ENCODE assay signal across 10 cellular contexts in genomic region chr10:34504534-34504933, GRCh38.
DNase-seq lines count a peak whose midpoint lies in the region; ATAC-seq and TF ChIP-seq lines count a peak whose summit lies in the region.
"Had no signal": no experiment of that assay in that cellular context is flagged by ENCODE, and none has a peak within 500 bp of the region (broad histone marks: within the 10 kb centered on the region; RNA-seq: fewer than 3 reads in every experiment).

No MANE protein-coding gene starts in this region.

- peak overlapping the region; percentile 46; the same call in 1 of the 2 replicates for H3K4me2 ChIP-seq in PC-9

- H3K36me3 Mint-ChIP-seq in activated naive CD8-positive, alpha-beta T cell treated with anti-CD3 and anti-CD28 coated beads, Interleukin-2, amount 50 U/mL, for 24 hours (ENCODE audit: low read depth), result no peaks in the 10 kb centered on the region
- H3K36me3 Mint-ChIP-seq in activated naive CD8-positive, alpha-beta T cell treated with anti-CD3 and anti-CD28 coated beads for 36 hours, result no peaks in the 10 kb centered on the region
- no peaks in the 10 kb centered on the region for H3K36me3 Mint-ChIP-seq in activated T-cell treated with anti-CD3 and anti-CD28 coated beads, Interleukin-2, amount 50 U/mL, for 4 hours (ENCODE audit: insufficient read depth)

- H4K20me1 ChIP-seq in PC-9 (ENCODE audit: insufficient read depth), result no peaks in the 10 kb centered on the region

- peaks cover 6% of the 10 kb centered on the region; the same call in 1 of the 2 replicates for H3K79me2 ChIP-seq in PC-9 (ENCODE audit: low read depth)

- H3K27ac Mint-ChIP-seq in activated naive CD8-positive, alpha-beta T cell treated with anti-CD3 and anti-CD28 coated beads, Interleukin-2, amount 50 U/mL, for 24 hours, result no peak overlapping the region
- H3K27ac Mint-ChIP-seq in activated naive CD8-positive, alpha-beta T cell treated with anti-CD3 and anti-CD28 coated beads for 36 hours, result no peak overlapping the region
- H3K27ac Mint-ChIP-seq: CD4-positive, alpha-beta T cell; T-helper 17 cell had no signal

- H3K9me3 Mint-ChIP-seq in activated naive CD8-positive, alpha-beta T cell treated with anti-CD3 and anti-CD28 coated beads, Interleukin-2, amount 50 U/mL, for 24 hours, result peaks cover 3% of the 10 kb centered on the region
- H3K9me3 Mint-ChIP-seq in activated naive CD8-positive, alpha-beta T cell treated with anti-CD3 and anti-CD28 coated beads for 36 hours, result no peaks in the 10 kb centered on the region
- no peaks in the 10 kb centered on the region for H3K9me3 Mint-ChIP-seq in activated T-cell treated with anti-CD3 and anti-CD28 coated beads, Interleukin-2, amount 50 U/mL, for 4 hours
- H3K9me3 Mint-ChIP-seq: CD4-positive, alpha-beta T cell had no signal

- no peaks in the 10 kb centered on the region for H3K9me3 ChIP-seq in PC-9 (ENCODE audit: insufficient read depth, low read depth)
- H3K9me3 ChIP-seq in stomach, result no peaks in the 10 kb centered on the region

- no peak overlapping the region for H2AFZ ChIP-seq in PC-9

- H3K4me3 ChIP-seq in PC-9, result no peak overlapping the region
- no peak overlapping the region for H3K4me3 ChIP-seq in fibroblast of the aortic adventitia (ENCODE audit: low read depth, low read length)
- no peak overlapping the region for H3K4me3 ChIP-seq in stomach

- DNase-seq in activated naive CD8-positive, alpha-beta T cell treated with anti-CD3 and anti-CD28 coated beads, Interleukin-2, amount 50 U/mL, for 24 hours, result no peak
- no peak for DNase-seq in activated naive CD8-positive, alpha-beta T cell treated with anti-CD3 and anti-CD28 coated beads for 36 hours
- DNase-seq in PC-9 (peak; percentile 45 to 75), fibroblast of the aortic adventitia (ENCODE audit: low read depth) (peak; percentile 59), stomach (peak; percentile 44)
- no peak for DNase-seq in activated T-cell treated with anti-CD3 and anti-CD28 coated beads, Interleukin-2, amount 50 U/mL, for 4 hours
- DNase-seq: CD4-positive, alpha-beta T cell; T-helper 17 cell had no signal

- TF ChIP-seq CTCF in PC-9 (conservative IDR thresholded peaks at IDR 0.05) (no peak), fibroblast of the aortic adventitia (IDR thresholded peaks at IDR 0.05; ENCODE audit: insufficient read depth, low read length) (no peak), stomach (IDR thresholded peaks at IDR 0.05) (no peak)

- ATAC-seq in activated naive CD8-positive, alpha-beta T cell treated with anti-CD3 and anti-CD28 coated beads, Interleukin-2, amount 50 U/mL, for 24 hours, result peak; percentile 46
- ATAC-seq in GM21576 (IDR thresholded peaks at IDR 0.05; ENCODE audit: unreplicated experiment) (no peak), GM21526 (IDR thresholded peaks at IDR 0.05; ENCODE audit: low FRiP score, unreplicated experiment) (no peak)
- ATAC-seq in activated T-cell treated with anti-CD3 and anti-CD28 coated beads, Interleukin-2, amount 50 U/mL, for 4 hours, result no peak
- ATAC-seq: T-helper 17 cell had no signal

- 22 to 46% (median 34%) methylated on average over 3 of the region's 3 CpGs for WGBS in stomach, 5 donors

- H3K4me3 Mint-ChIP-seq in activated naive CD8-positive, alpha-beta T cell treated with anti-CD3 and anti-CD28 coated beads, Interleukin-2, amount 50 U/mL, for 24 hours, result no peak overlapping the region
- H3K4me3 Mint-ChIP-seq in activated naive CD8-positive, alpha-beta T cell treated with anti-CD3 and anti-CD28 coated beads for 36 hours, result no peak overlapping the region
- H3K4me3 Mint-ChIP-seq in activated T-cell treated with anti-CD3 and anti-CD28 coated beads, Interleukin-2, amount 50 U/mL, for 4 hours, result no peak overlapping the region
- H3K4me3 Mint-ChIP-seq: CD4-positive, alpha-beta T cell; T-helper 17 cell had no signal

- intact Hi-C loops in PC-9 (cut with micrococcal nuclease; ENCODE audit: unreplicated experiment) (no loop called here), stomach (cut with DNase I; ENCODE audit: low total_unique reads) (no loop called here)

- CTCF ChIA-PET in PC-9 (lab: Charles Lee), result no interaction called here

- H3K27me3 Mint-ChIP-seq in activated naive CD8-positive, alpha-beta T cell treated with anti-CD3 and anti-CD28 coated beads, Interleukin-2, amount 50 U/mL, for 24 hours, result peaks cover 1% of the 10 kb centered on the region
- H3K27me3 Mint-ChIP-seq in activated naive CD8-positive, alpha-beta T cell treated with anti-CD3 and anti-CD28 coated beads for 36 hours, result peaks cover 5% of the 10 kb centered on the region
- H3K27me3 Mint-ChIP-seq in activated T-cell treated with anti-CD3 and anti-CD28 coated beads, Interleukin-2, amount 50 U/mL, for 4 hours (ENCODE audit: low read depth), result peaks cover 2% of the 10 kb centered on the region
- H3K27me3 Mint-ChIP-seq: CD4-positive, alpha-beta T cell had no signal

- no TSS peak for BruUV-seq in PC-9 (replicated peaks; lab: Mats Ljungman, UMichigan)

- no peak for TF ChIP-seq POLR2A in stomach (IDR thresholded peaks at IDR 0.05)

- no peak for TF ChIP-seq EP300 in stomach (IDR thresholded peaks at IDR 0.05)

- H3K9me2 ChIP-seq in PC-9 (ENCODE audit: insufficient read depth), result no peaks in the 10 kb centered on the region

- POLR2A ChIA-PET in PC-9 (lab: Charles Lee; ENCODE audit: unreplicated experiment), result no interaction called here

- H3K27me3 ChIP-seq in PC-9 (ENCODE audit: insufficient read depth, low read depth), result no peaks in the 10 kb centered on the region
- no peaks in the 10 kb centered on the region for H3K27me3 ChIP-seq in stomach

- H3K36me3 ChIP-seq in PC-9 (ENCODE audit: low read depth), result no peaks in the 10 kb centered on the region
- no peaks in the 10 kb centered on the region for H3K36me3 ChIP-seq in stomach

- H3K27ac ChIP-seq in PC-9 (peak overlapping the region; percentile 42), stomach (no peak overlapping the region)

- H3K4me1 Mint-ChIP-seq in activated naive CD8-positive, alpha-beta T cell treated with anti-CD3 and anti-CD28 coated beads, Interleukin-2, amount 50 U/mL, for 24 hours, result peaks cover 2% of the 10 kb centered on the region
- no peaks in the 10 kb centered on the region for H3K4me1 Mint-ChIP-seq in activated naive CD8-positive, alpha-beta T cell treated with anti-CD3 and anti-CD28 coated beads for 36 hours
- H3K4me1 Mint-ChIP-seq in activated T-cell treated with anti-CD3 and anti-CD28 coated beads, Interleukin-2, amount 50 U/mL, for 4 hours (ENCODE audit: low read depth), result no peaks in the 10 kb centered on the region
- H3K4me1 Mint-ChIP-seq: T-helper 17 cell had no signal

- H3K4me1 ChIP-seq in PC-9 (replicated peaks; ENCODE audit: insufficient read depth), result peaks cover 11% of the 10 kb centered on the region
- peaks cover 0 to 9% (median 3%) of the 10 kb centered on the region in 4 donors for H3K4me1 ChIP-seq in stomach

- peaks cover 6% of the 10 kb centered on the region; the same call in 1 of the 2 replicates for H3F3A ChIP-seq in PC-9 (ENCODE audit: insufficient read depth, low read depth)

Comparison
In these comparisons a context has a peak if more than half of its experiments do, and no peak if none do; other contexts are left out.
1. DNase-seq: peak in PC-9 (2 of 2), fibroblast of the aortic adventitia (single experiment) and stomach (single experiment); none in activated naive CD8-positive, alpha-beta T cell treated with anti-CD3 and anti-CD28 coated beads, Interleukin-2, amount 50 U/mL, for 24 hours (single experiment), activated naive CD8-positive, alpha-beta T cell treated with anti-CD3 and anti-CD28 coated beads for 36 hours (single experiment) and activated T-cell treated with anti-CD3 and anti-CD28 coated beads, Interleukin-2, amount 50 U/mL, for 4 hours (single experiment).